ENCODE assay signal across 20 cellular contexts in the genomic region with DNA sequence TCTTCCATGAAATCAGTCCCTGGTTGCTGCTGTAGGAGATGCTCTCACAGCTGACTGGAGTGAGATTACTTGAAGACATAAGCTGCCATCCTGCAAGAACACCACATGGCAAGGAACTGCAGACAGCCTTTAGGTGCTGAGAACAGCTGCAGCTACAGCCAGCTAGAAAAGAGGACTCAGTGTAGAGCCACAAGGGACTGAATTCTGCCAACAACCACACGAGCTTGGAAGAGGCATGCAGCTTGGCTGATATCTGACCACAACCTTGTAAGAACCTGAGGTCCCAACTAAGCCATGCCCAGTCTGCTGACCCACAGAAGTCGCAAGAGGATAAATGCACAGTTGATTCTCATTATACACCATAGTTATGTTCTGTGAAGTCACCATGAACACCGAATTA.
DNase-seq lines count a peak whose midpoint lies in the region; ATAC-seq and TF ChIP-seq lines count a peak whose summit lies in the region.
"Had no signal": no experiment of that assay in that cellular context is flagged by ENCODE, and none has a peak within 500 bp of the region (broad histone marks: within the 10 kb centered on the region; RNA-seq: fewer than 3 reads in every experiment).

No MANE protein-coding gene starts in this region.

- no peaks in the 10 kb centered on the region for H3K9me3 ChIP-seq in AG04450 (ENCODE audit: control insufficient read depth, insufficient read depth, low read length)
- no peaks in the 10 kb centered on the region for H3K9me3 ChIP-seq in left lung
- H3K9me3 ChIP-seq: tibial nerve had no signal

- ATAC-seq in left lung: peak; percentile 5
- ATAC-seq in GM19035 (IDR thresholded peaks at IDR 0.05; ENCODE audit: unreplicated experiment): no peak

- DNase-seq in AG04450 (ENCODE audit: low read depth, low spot score): no peak
- DNase-seq in HCEC 1CT: peak; percentile 31
- peak; percentile 92 for DNase-seq in astrocyte of the hippocampus (ENCODE audit: low read depth, low spot score)
- DNase-seq in left lung: no peak
- DNase-seq in HK-2 (ENCODE audit: unreplicated experiment): no peak
- DNase-seq in NCI-H2196 treated with DMSO at 0.1 percent for 48 hours (lab: John Stamatoyannopoulos, UW; ENCODE audit: unreplicated experiment): no peak
- no peak for DNase-seq in mesothelial cell of epicardium (ENCODE audit: low spot score in 2 of 2, unreplicated experiment in 2 of 2)
- DNase-seq: activated CD4-positive, alpha-beta T cell treated with anti-CD3 and anti-CD28 coated beads, Interleukin-2, amount 10 ng/mL, durations not matched to agents 24 days and 14 days; activated T-cell treated with anti-CD3 and anti-CD28 coated beads, Interleukin-2, amount 50 U/mL, for 48 hours; amniotic stem cell; C1 segment of cervical spinal cord; DMS79 treated with DMSO at 0.1 percent for 48 hours; Kasumi-1; NCI-H526 treated with DMSO at 0.1 percent for 48 hours; stimulated activated CD8-positive, alpha-beta memory T cell treated with anti-CD3 and anti-CD28 coated beads, Interleukin-4, amount 100 ng/mL, for 48 hours had no signal

- H3K4me1 Mint-ChIP-seq in mesothelial cell of epicardium: peaks cover 34% of the 10 kb centered on the region
- H3K4me1 Mint-ChIP-seq: activated CD4-positive, alpha-beta T cell treated with anti-CD3 and anti-CD28 coated beads, Interleukin-2, amount 10 ng/mL, durations not matched to agents 24 days and 14 days had no signal

- H3K27me3 ChIP-seq in AG04450 (ENCODE audit: control insufficient read depth, insufficient read depth, low read length): no peaks in the 10 kb centered on the region
- no peaks in the 10 kb centered on the region for H3K27me3 ChIP-seq in left lung
- H3K27me3 ChIP-seq: tibial nerve had no signal

- H3K27ac Mint-ChIP-seq in mesothelial cell of epicardium: no peak overlapping the region
- H3K27ac Mint-ChIP-seq: activated CD4-positive, alpha-beta T cell treated with anti-CD3 and anti-CD28 coated beads, Interleukin-2, amount 10 ng/mL, durations not matched to agents 24 days and 14 days; T-helper 2 cell treated with Interferon-gamma antibody and Interleukin-4, amounts not matched to agents 5 μg/mL and 100 μg/mL, for 36 hours had no signal

- no peak overlapping the region for H3K4me3 ChIP-seq in AG04450 (ENCODE audit: low read depth, low read length)
- H3K4me3 ChIP-seq in left lung: no peak overlapping the region
- H3K4me3 ChIP-seq: tibial nerve had no signal

- intact Hi-C loops in left lung (cut with DNase I): no loop called here

- no peaks in the 10 kb centered on the region for H3K4me1 ChIP-seq in left lung
- H3K4me1 ChIP-seq: parathyroid adenoma had no signal

- peaks cover 2% of the 10 kb centered on the region for H3K27me3 Mint-ChIP-seq in mesothelial cell of epicardium (ENCODE audit: low read depth)

- POLR2A ChIA-PET in AG04450 (lab: Yijun Ruan, JAX): interaction anchor here (1.4 to 2.7 kb wide), 3 partner anchors 46 to 201 kb away, joined by 4 to 8 read pairs (median 5); no protein-coding TSS in a partner anchor

- peak overlapping the region; percentile 98 for H3K27ac ChIP-seq in AG04450 (ENCODE audit: low read depth, low read length)
- peak overlapping the region in 1 of 2 donors; percentile 61 for H3K27ac ChIP-seq in left lung
- H3K27ac ChIP-seq: HL-60, parathyroid adenoma had no signal

- peaks cover under 1% of the 10 kb centered on the region for H3K9me3 Mint-ChIP-seq in mesothelial cell of epicardium
- H3K9me3 Mint-ChIP-seq: activated CD4-positive, alpha-beta T cell treated with anti-CD3 and anti-CD28 coated beads, Interleukin-2, amount 10 ng/mL, durations not matched to agents 24 days and 14 days; T-helper 2 cell treated with Interferon-gamma antibody and Interleukin-4, amounts not matched to agents 5 μg/mL and 100 μg/mL, for 36 hours had no signal

- CTCF ChIA-PET in AG04450 (lab: Charles Lee): no interaction called here

- no peaks in the 10 kb centered on the region for H3K36me3 ChIP-seq in left lung
- H3K36me3 ChIP-seq: tibial nerve had no signal

- H3K36me3 Mint-ChIP-seq in mesothelial cell of epicardium: no peaks in the 10 kb centered on the region

- no peak overlapping the region for H3K4me3 Mint-ChIP-seq in mesothelial cell of epicardium
- H3K4me3 Mint-ChIP-seq: activated CD4-positive, alpha-beta T cell treated with anti-CD3 and anti-CD28 coated beads, Interleukin-2, amount 10 ng/mL, durations not matched to agents 24 days and 14 days; T-helper 2 cell treated with Interferon-gamma antibody and Interleukin-4, amounts not matched to agents 5 μg/mL and 100 μg/mL, for 36 hours had no signal

- TF ChIP-seq CTCF in AG04450 (IDR thresholded peaks at IDR 0.05; ENCODE audit: low read depth, low read length): no peak
- TF ChIP-seq CTCF in left lung (IDR thresholded peaks at IDR 0.05): no peak
- no peak for TF ChIP-seq CTCF in mesothelial cell of epicardium (IDR thresholded peaks at IDR 0.05; ENCODE audit: unreplicated experiment)

Comparison
In these comparisons a context has a peak if more than half of its experiments do, and no peak if none do; other contexts are left out.
1. DNase-seq: peak in HCEC 1CT (single experiment) and astrocyte of the hippocampus (single experiment); none in AG04450 (single experiment), left lung (0 of 2), HK-2 (single experiment), NCI-H2196 treated with DMSO at 0.1 percent for 48 hours (single experiment) and mesothelial cell of epicardium (0 of 2).